In the genomic region with DNA sequence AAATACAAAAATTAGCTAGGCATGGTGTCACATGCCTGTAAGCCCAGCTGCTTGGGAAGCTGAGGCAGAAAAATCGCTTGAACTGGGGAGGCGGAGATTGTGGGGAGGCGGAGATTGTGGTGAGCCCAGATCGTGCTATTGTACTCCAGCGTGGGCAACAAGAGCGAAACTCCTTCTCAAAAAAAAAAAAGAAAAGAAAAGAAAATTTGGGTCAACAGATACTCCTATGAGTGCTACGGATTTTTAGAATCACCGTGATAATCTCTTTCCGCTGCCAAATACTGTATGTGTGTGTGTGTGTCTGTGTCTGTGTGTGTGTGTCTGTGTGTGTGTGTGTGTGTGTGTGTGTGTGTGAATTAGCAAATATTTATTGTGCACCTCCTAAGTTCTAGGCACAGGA, we compare ENCODE assay signal across 1 cellular context.
TF ChIP-seq lines count a peak whose summit lies in the region.

No MANE protein-coding gene starts in this region.

TF ChIP-seq in H1, 55 proteins besides CTCF, POLR2A, EP300 and RAD21:
- TF ChIP-seq TEAD4 (IDR thresholded peaks at IDR 0.05; ENCODE audit: low read depth, low read length) (no peak), ZNF274 (IDR thresholded peaks at IDR 0.05; ENCODE audit: borderline replicate concordance, extremely low read depth, low read length) (no peak), TAF1 (IDR thresholded peaks at IDR 0.05; ENCODE audit: low read depth, low read length) (no peak), CEBPB (IDR thresholded peaks at IDR 0.05; ENCODE audit: low read depth, low read length) (no peak), JUND (IDR thresholded peaks at IDR 0.05; ENCODE audit: low read length) (no peak), NRF1 (IDR thresholded peaks at IDR 0.05; ENCODE audit: low read depth, low read length) (no peak), CHD1 (IDR thresholded peaks at IDR 0.05; ENCODE audit: low read depth, low read length) (no peak), MAFK (IDR thresholded peaks at IDR 0.05; ENCODE audit: low read depth, low read length) (no peak), TAF7 (optimal IDR thresholded peaks at IDR 0.05; ENCODE audit: borderline replicate concordance, low read depth, low read length) (no peak), POLR2AphosphoS5 (IDR thresholded peaks at IDR 0.05; ENCODE audit: low read depth, low read length) (no peak), CTBP2 (IDR thresholded peaks at IDR 0.05; ENCODE audit: borderline replicate concordance, insufficient read depth, insufficient read length, low read length) (no peak), SIX5 (IDR thresholded peaks at IDR 0.05; ENCODE audit: low read depth, low read length) (no peak), SP2 (IDR thresholded peaks at IDR 0.05; ENCODE audit: low read length) (no peak), CREB1 (IDR thresholded peaks at IDR 0.05) (no peak), TBP (IDR thresholded peaks at IDR 0.05; ENCODE audit: low read depth, low read length) (no peak), SP4 (IDR thresholded peaks at IDR 0.05; ENCODE audit: low read length) (no peak), SAP30 (IDR thresholded peaks at IDR 0.05; ENCODE audit: insufficient read depth, insufficient replicate concordance, low read length) (no peak)
- TF ChIP-seq, protein P1, sequence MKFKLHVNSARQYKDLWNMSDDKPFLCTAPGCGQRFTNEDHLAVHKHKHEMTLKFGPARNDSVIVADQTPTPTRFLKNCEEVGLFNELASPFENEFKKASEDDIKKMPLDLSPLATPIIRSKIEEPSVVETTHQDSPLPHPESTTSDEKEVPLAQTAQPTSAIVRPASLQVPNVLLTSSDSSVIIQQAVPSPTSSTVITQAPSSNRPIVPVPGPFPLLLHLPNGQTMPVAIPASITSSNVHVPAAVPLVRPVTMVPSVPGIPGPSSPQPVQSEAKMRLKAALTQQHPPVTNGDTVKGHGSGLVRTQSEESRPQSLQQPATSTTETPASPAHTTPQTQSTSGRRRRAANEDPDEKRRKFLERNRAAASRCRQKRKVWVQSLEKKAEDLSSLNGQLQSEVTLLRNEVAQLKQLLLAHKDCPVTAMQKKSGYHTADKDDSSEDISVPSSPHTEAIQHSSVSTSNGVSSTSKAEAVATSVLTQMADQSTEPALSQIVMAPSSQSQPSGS (IDR thresholded peaks at IDR 0.05; ENCODE audit: low read length): no peak
